ENCODE assay signal across 6 cellular contexts in genomic region chr1:81250825-81251224, GRCh38.
DNase-seq lines count a peak whose midpoint lies in the region; TF ChIP-seq lines count a peak whose summit lies in the region.
"Not testable (repeated sequence)": the region's sequence is repeated elsewhere in the genome, so short reads cannot be mapped to it uniquely, and the experiment has no call there.

No MANE protein-coding gene starts in this region.

- H3K9ac ChIP-seq in ES-I3 (ENCODE audit: low read depth, low read length) (peak overlapping the region; percentile 51), HUES48 (ENCODE audit: low read depth, low read length) (peak overlapping the region; percentile 67), iPS-15b (ENCODE audit: low read depth, low read length) (peak overlapping the region; percentile 87), iPS-20b (ENCODE audit: low read depth, low read length) (peak overlapping the region; percentile 66)
- H3K9ac ChIP-seq in NT2/D1 (ENCODE audit: insufficient read length, low read depth); endodermal cell (ENCODE audit: extremely low read depth, low read length, poor library complexity, severe bottlenecking): not testable (repeated sequence)

- H3K27ac ChIP-seq in HUES48 (ENCODE audit: low read depth, low read length) (peak overlapping the region; percentile 89), iPS-20b (ENCODE audit: low read length) (peak overlapping the region; percentile 86)
- H3K27ac ChIP-seq in endodermal cell (ENCODE audit: low read depth, low read length), result not testable (repeated sequence)

- H3K4me1 ChIP-seq in ES-I3 (ENCODE audit: insufficient read depth, low read length), result peaks cover 29% of the 10 kb centered on the region
- H3K4me1 ChIP-seq in HUES48 (ENCODE audit: control insufficient read depth, insufficient read depth, low read length), result peaks cover 43% of the 10 kb centered on the region
- H3K4me1 ChIP-seq in NT2/D1 (ENCODE audit: insufficient read depth, insufficient read length); endodermal cell (ENCODE audit: control insufficient read depth, insufficient read depth, low read length): not testable (repeated sequence)
- H3K4me1 ChIP-seq in iPS-15b (ENCODE audit: control insufficient read depth, insufficient read depth, low read length), result peaks cover 25% of the 10 kb centered on the region
- H3K4me1 ChIP-seq in iPS-20b (ENCODE audit: insufficient read depth, low read length), result peaks cover 34% of the 10 kb centered on the region

- H3K4me1 Mint-ChIP-seq in endodermal cell, result peaks cover 40% of the 10 kb centered on the region

- H3K36me3 Mint-ChIP-seq in endodermal cell (ENCODE audit: low read depth), result peaks cover 14% of the 10 kb centered on the region

- peak; percentile 48 for DNase-seq in NT2/D1 (ENCODE audit: low read depth, low spot score)
- peak; percentile 73 for DNase-seq in endodermal cell

- TF ChIP-seq CTCF in endodermal cell (conservative IDR thresholded peaks at IDR 0.05), result not testable (repeated sequence)

- peaks cover 19% of the 10 kb centered on the region for H3K9me3 Mint-ChIP-seq in endodermal cell

- not testable (repeated sequence) for H3K27me3 Mint-ChIP-seq in endodermal cell (ENCODE audit: insufficient read depth)

- H3K9me3 ChIP-seq in ES-I3 (ENCODE audit: control insufficient read depth, insufficient read depth, low read length); HUES48 (ENCODE audit: control insufficient read depth, insufficient read depth, low read length); endodermal cell (ENCODE audit: control insufficient read depth, low read length); iPS-15b (ENCODE audit: control insufficient read depth, insufficient read depth, low read length); iPS-20b (ENCODE audit: insufficient read depth, low read depth, low read length): not testable (repeated sequence)
- peaks cover 45% of the 10 kb centered on the region; the same call in 1 of the 2 replicates for H3K9me3 ChIP-seq in NT2/D1 (ENCODE audit: insufficient read depth, low read length)

- H3K27ac Mint-ChIP-seq in endodermal cell, result peak overlapping the region; percentile 89

- H3K36me3 ChIP-seq in ES-I3 (ENCODE audit: insufficient read depth, low read length) (peaks cover 20% of the 10 kb centered on the region), iPS-15b (ENCODE audit: control insufficient read depth, insufficient read depth, low read length) (peaks cover 12% of the 10 kb centered on the region), iPS-20b (ENCODE audit: insufficient read depth, low read depth, low read length) (peaks cover 28% of the 10 kb centered on the region)
- H3K36me3 ChIP-seq in HUES48 (ENCODE audit: control insufficient read depth, insufficient read depth, low read length); NT2/D1 (ENCODE audit: insufficient read depth, insufficient read length, low read length); endodermal cell (ENCODE audit: control insufficient read depth, insufficient read depth, low read length): not testable (repeated sequence)

- not testable (repeated sequence) for H3K4me3 Mint-ChIP-seq in endodermal cell

- WGBS in endodermal cell (ENCODE audit: insufficient coverage in 1 of 2, insufficient read length in 1 of 2), 2 experiments, result 47 to 52% methylated on average over 2 to 4 of the region's 5 CpGs

- not testable (repeated sequence) for H3K27me3 ChIP-seq in HUES48 (ENCODE audit: control insufficient read depth, insufficient read depth, low read length); NT2/D1 (ENCODE audit: insufficient read depth, insufficient read length); endodermal cell (ENCODE audit: control insufficient read depth, insufficient read depth, low read length, poor library complexity, severe bottlenecking); iPS-15b (ENCODE audit: control insufficient read depth, insufficient read depth, low read length); iPS-20b (ENCODE audit: insufficient read depth, low read length)

- H3K4me3 ChIP-seq in HUES48 (ENCODE audit: low read depth, low read length) (peak overlapping the region; percentile 48), iPS-15b (ENCODE audit: low read depth, low read length) (peak overlapping the region; percentile 39), iPS-20b (ENCODE audit: low read length) (peak overlapping the region; percentile 50)
- not testable (repeated sequence) for H3K4me3 ChIP-seq in NT2/D1 (ENCODE audit: insufficient read length, low read depth); endodermal cell (ENCODE audit: low read length)
